ENCODE assay signal across 11 cellular contexts in the genomic region with DNA sequence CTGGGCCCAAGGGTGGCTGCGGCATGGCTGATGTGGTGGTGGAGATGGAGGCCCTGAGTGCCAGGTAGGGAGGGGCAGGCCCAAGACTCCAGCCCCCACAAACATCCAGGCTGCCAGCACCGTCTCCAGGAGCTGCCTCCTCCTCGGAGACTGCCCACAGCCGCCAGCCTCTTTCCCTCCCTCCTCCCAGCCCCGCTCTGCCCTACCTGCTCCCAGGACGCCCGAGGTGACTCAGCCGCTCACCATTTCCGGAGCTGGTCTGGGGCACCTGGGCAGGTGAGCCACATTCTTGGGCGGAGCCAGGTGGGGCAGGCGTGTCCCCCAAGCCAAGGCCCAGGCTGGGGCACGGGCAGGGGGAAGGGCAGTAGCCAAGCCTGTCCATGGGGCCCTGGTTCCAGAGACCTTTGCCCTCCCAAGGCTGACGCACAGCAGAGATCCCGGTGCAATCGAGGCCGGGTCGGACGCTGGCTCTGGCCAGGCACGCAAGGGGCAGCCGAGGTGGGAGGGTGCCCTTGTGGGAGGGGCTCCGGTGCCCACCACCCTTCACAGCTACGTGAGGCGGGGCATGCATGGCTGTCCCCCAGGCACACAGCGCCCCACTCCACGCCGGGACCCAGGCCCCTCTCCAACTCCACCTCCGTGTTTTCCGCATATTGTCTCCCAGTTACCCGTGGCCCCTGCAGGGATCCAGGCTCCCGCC. TPM values are rescaled to one million over a fixed set of nuclear protein-coding genes. Genes with fewer than 3 reads are reported as not detected.
DNase-seq lines count a peak whose midpoint lies in the region; ATAC-seq and TF ChIP-seq lines count a peak whose summit lies in the region.
"Had no signal": no experiment of that assay in that cellular context is flagged by ENCODE, and none has a peak within 500 bp of the region (broad histone marks: within the 10 kb centered on the region; RNA-seq: fewer than 3 reads in every experiment).

No MANE protein-coding gene starts in this region.

- WGBS in esophagus, 2 donors = 43 to 52% methylated on average over 28 to 30 of the region's 30 CpGs

- H3K9me3 ChIP-seq in esophagus (ENCODE audit: control insufficient read depth in 2 of 2, insufficient read depth in 1 of 2, low read depth in 1 of 2, low read length in 1 of 2) = no peaks in the 10 kb centered on the region
- H3K9me3 ChIP-seq in mucosa of stomach (ENCODE audit: control insufficient read depth, low read length) = no peaks in the 10 kb centered on the region
- no peaks in the 10 kb centered on the region for H3K9me3 ChIP-seq in osteoblast (ENCODE audit: low read depth, low read length)

- H3K4me3 ChIP-seq in esophagus (ENCODE audit: low read depth in 1 of 2, low read length in 2 of 2) (peak overlapping the region; percentile 8 to 32), mucosa of stomach (ENCODE audit: low read length) (no peak overlapping the region), osteoblast (ENCODE audit: insufficient read depth, low read length) (no peak overlapping the region)

- H4K20me1 ChIP-seq in osteoblast (ENCODE audit: insufficient read depth, low read length) = no peaks in the 10 kb centered on the region

- DNase-seq in stimulated activated naive CD8-positive, alpha-beta T cell treated with anti-CD3 and anti-CD28 coated beads, Interleukin-15, amount 100 ng/mL, for 72 hours = no peak
- no peak for DNase-seq in stimulated activated naive CD8-positive, alpha-beta T cell treated with anti-CD3 and anti-CD28 coated beads, Interleukin-15, Interleukin-2, amounts not matched to agents 100 U/mL and 50 U/mL, for 24 hours
- DNase-seq in osteoblast (ENCODE audit: insufficient read length, low spot score, missing footprints) (no peak), head of caudate nucleus (no peak), NCI-H2227 treated with DMSO at 0.1 percent for 48 hours (lab: John Stamatoyannopoulos, UW) (no peak)
- DNase-seq: midbrain, NCI-H2171 treated with DMSO at 0.1 percent for 48 hours had no signal

- H3K27me3 Mint-ChIP-seq in stimulated activated naive CD8-positive, alpha-beta T cell treated with anti-CD3 and anti-CD28 coated beads, Interleukin-15, amount 100 ng/mL, for 72 hours = no peaks in the 10 kb centered on the region

- H3K79me2 ChIP-seq in osteoblast (ENCODE audit: insufficient read depth, low read length) = no peaks in the 10 kb centered on the region

- H3K27me3 ChIP-seq in esophagus (ENCODE audit: control insufficient read depth in 1 of 2, insufficient read depth in 2 of 2, low read length in 2 of 2) (no peaks in the 10 kb centered on the region), mucosa of stomach (ENCODE audit: control insufficient read depth, insufficient read depth, low read length) (no peaks in the 10 kb centered on the region), osteoblast (ENCODE audit: insufficient read depth, low read length) (peaks cover 9% of the 10 kb centered on the region)

- H3K4me1 Mint-ChIP-seq in stimulated activated naive CD8-positive, alpha-beta T cell treated with anti-CD3 and anti-CD28 coated beads, Interleukin-15, amount 100 ng/mL, for 72 hours = peaks cover 52% of the 10 kb centered on the region

- TF ChIP-seq CTCF in osteoblast (IDR thresholded peaks at IDR 0.05; ENCODE audit: extremely low read depth, low read depth, low read length) = no peak

- no peak overlapping the region for H3K4me2 ChIP-seq in osteoblast (ENCODE audit: insufficient read depth, low read length)

- peak; percentile 25 for ATAC-seq in stimulated activated naive CD8-positive, alpha-beta T cell treated with anti-CD3 and anti-CD28 coated beads, Interleukin-15, amount 100 ng/mL, for 72 hours
- ATAC-seq in stimulated activated naive CD8-positive, alpha-beta T cell treated with anti-CD3 and anti-CD28 coated beads, Interleukin-15, Interleukin-2, amounts not matched to agents 100 U/mL and 50 U/mL, for 24 hours = no peak
- no peak for ATAC-seq in HG03139 (IDR thresholded peaks at IDR 0.05; ENCODE audit: unreplicated experiment)

- H3K9ac ChIP-seq in mucosa of stomach (ENCODE audit: low read length) = peak overlapping the region; percentile 81

- peaks cover 0 to 13% of the 10 kb centered on the region in 2 donors for H3K4me1 ChIP-seq in esophagus (ENCODE audit: control insufficient read depth in 2 of 2, insufficient read depth in 2 of 2, low read length in 1 of 2)
- peaks cover 51% of the 10 kb centered on the region for H3K4me1 ChIP-seq in mucosa of stomach (ENCODE audit: control insufficient read depth, insufficient read depth, low read length)
- no peaks in the 10 kb centered on the region for H3K4me1 ChIP-seq in osteoblast (ENCODE audit: insufficient read depth, low read length)

- H3K36me3 ChIP-seq in esophagus (ENCODE audit: control insufficient read depth in 2 of 2, insufficient read depth in 2 of 2, low read length in 1 of 2) (no peaks in the 10 kb centered on the region), mucosa of stomach (ENCODE audit: control insufficient read depth, insufficient read depth, low read length) (no peaks in the 10 kb centered on the region), osteoblast (ENCODE audit: insufficient read depth, low read length) (no peaks in the 10 kb centered on the region)

- intact Hi-C loops in head of caudate nucleus (cut with DNase I) = no loop called here

- no peak overlapping the region for H3K4me3 Mint-ChIP-seq in stimulated activated naive CD8-positive, alpha-beta T cell treated with anti-CD3 and anti-CD28 coated beads, Interleukin-15, amount 100 ng/mL, for 72 hours

- H3K27ac ChIP-seq in esophagus (ENCODE audit: low read depth in 2 of 2, low read length in 1 of 2) = peak overlapping the region; percentile 64 to 68
- H3K27ac ChIP-seq in osteoblast (ENCODE audit: low read depth, low read length) = no peak overlapping the region

- no peak overlapping the region for H3K27ac Mint-ChIP-seq in stimulated activated naive CD8-positive, alpha-beta T cell treated with anti-CD3 and anti-CD28 coated beads, Interleukin-15, amount 100 ng/mL, for 72 hours

- H2AFZ ChIP-seq in osteoblast (ENCODE audit: low read length) = no peak overlapping the region

- H3K9me3 Mint-ChIP-seq in stimulated activated naive CD8-positive, alpha-beta T cell treated with anti-CD3 and anti-CD28 coated beads, Interleukin-15, amount 100 ng/mL, for 72 hours = peaks cover 7 to 16% of the 10 kb centered on the region in 2 donors

RNA-seq across cellular contexts. Expression of gene ADAP1, which starts 8.8 kb away (rescaled TPM):
- 10 to 100 TPM in 1 of 2 donors, 1 to 10 TPM in 1; 5.8 to 25.7 TPM for polyA plus RNA-seq in esophagus
- total RNA-seq in osteoblast = 0.59 and 2.2 TPM in 2 replicates

RNA-seq across cellular contexts. Expression of gene COX19, which starts 29.6 kb away (rescaled TPM):
- 1 to 10 TPM; 4.1 to 5.5 TPM for polyA plus RNA-seq in esophagus
- total RNA-seq in osteoblast = 10.9 and 13.0 TPM in 2 replicates

RNA-seq across cellular contexts. Expression of gene CYP2W1, which starts 37.3 kb away (rescaled TPM):
- polyA plus RNA-seq in esophagus = 1 to 10 TPM in 1 of 2 donors, under 1 TPM in 1; 0.48 to 1.5 TPM
- not detected in 2 replicates for total RNA-seq in osteoblast
- total RNA-seq: activated CD8-positive, alpha-beta memory T cell treated with anti-CD3 and anti-CD28 coated beads for 36 hours had no signal

Comparison
In these comparisons a context has a peak if more than half of its experiments do, and no peak if none do; other contexts are left out.
1. H3K4me3 ChIP-seq: peak in esophagus (2 of 2); none in mucosa of stomach (single experiment) and osteoblast (single experiment).